16 cellular contexts compared by ENCODE assay signal in genomic region chr5:67416133-67416937, GRCh38.
DNase-seq lines count a peak whose midpoint lies in the region; ATAC-seq lines count a peak whose summit lies in the region.
"Had no signal": no experiment of that assay in that cellular context is flagged by ENCODE, and none has a peak within 500 bp of the region (broad histone marks: within the 10 kb centered on the region; RNA-seq: fewer than 3 reads in every experiment).

No MANE protein-coding gene starts in this region.

- H3K27ac Mint-ChIP-seq in naive thymus-derived CD8-positive, alpha-beta T cell: peak overlapping the region in 7 of 10 donors; percentile 2 to 66 (median 32)
- H3K27ac Mint-ChIP-seq: activated B cell treated with CpG ODN at 0.5 μM for 24 hours, natural killer cell had no signal

- H3K4me1 Mint-ChIP-seq in naive thymus-derived CD8-positive, alpha-beta T cell: peaks cover 6 to 15% (median 12%) of the 10 kb centered on the region in 4 donors
- H3K4me1 Mint-ChIP-seq: activated B cell treated with CpG ODN at 0.5 μM for 24 hours, natural killer cell had no signal

- DNase-seq in SK-MEL-5 (ENCODE audit: low read depth, low spot score) (peak; percentile 75), G401 (ENCODE audit: low spot score) (no peak)
- peak in 4 of 10 donors; percentile 1 to 52 (median 28) for DNase-seq in naive thymus-derived CD8-positive, alpha-beta T cell
- DNase-seq in activated effector memory CD4-positive, alpha-beta T cell treated with Interleukin-2 at 50 U/mL for 16 hours: no peak
- DNase-seq: activated B cell treated with CpG ODN at 0.5 μM for 24 hours; GM23248; KBM-7; left lung; natural killer cell; NCI-H187; NK-92 treated with Interleukin-12 subunit alpha and Interleukin-12 subunit beta, amount 100 ng/mL, for 24 hours; sigmoid colon; SK-N-SH had no signal

- POLR2A ChIA-PET in naive thymus-derived CD8-positive, alpha-beta T cell (lab: Charles Lee): interaction anchor here (0.5 kb wide), 1 partner anchor 569 kb away, joined by 3 read pairs; no protein-coding TSS in a partner anchor

- H3K27me3 Mint-ChIP-seq in naive thymus-derived CD8-positive, alpha-beta T cell: peaks cover 0 to 1% (median 0%) of the 10 kb centered on the region in 5 donors
- H3K27me3 Mint-ChIP-seq: activated B cell treated with CpG ODN at 0.5 μM for 24 hours had no signal

- in situ Hi-C loops in SK-MEL-5 (cut with HindIII; ENCODE audit: low pct_unique_long_range_greater_than_20kb, low sequenced_read_pairs): no loop called here
- in situ Hi-C loops in G401 (cut with HindIII; ENCODE audit: low sequenced_read_pairs): no loop called here

- peak; percentile 36 for ATAC-seq in GM18498 (IDR thresholded peaks at IDR 0.05; ENCODE audit: unreplicated experiment)
- ATAC-seq in HG02610 (IDR thresholded peaks at IDR 0.05; ENCODE audit: unreplicated experiment): peak; percentile 80
- ATAC-seq in naive thymus-derived CD8-positive, alpha-beta T cell: peak; percentile 75 to 83
- no peak for ATAC-seq in HG02852 (IDR thresholded peaks at IDR 0.05; ENCODE audit: unreplicated experiment)
- ATAC-seq: left lung had no signal

- no peaks in the 10 kb centered on the region for H3K36me3 Mint-ChIP-seq in naive thymus-derived CD8-positive, alpha-beta T cell

- H3K4me3 Mint-ChIP-seq in naive thymus-derived CD8-positive, alpha-beta T cell: peak overlapping the region in 1 of 10 donors; percentile 5
- H3K4me3 Mint-ChIP-seq: activated B cell treated with CpG ODN at 0.5 μM for 24 hours, natural killer cell had no signal

- H3K9me3 Mint-ChIP-seq in naive thymus-derived CD8-positive, alpha-beta T cell: peaks cover 0 to 6% (median 0%) of the 10 kb centered on the region in 9 donors
- H3K9me3 Mint-ChIP-seq: activated B cell treated with CpG ODN at 0.5 μM for 24 hours had no signal
